1 cellular context compared by ENCODE assay signal in genomic region chr2:86087936-86088850, GRCh38.
TF ChIP-seq lines count a peak whose summit lies in the region.

No MANE protein-coding gene starts in this region.

TF ChIP-seq in GM23338, 12 proteins besides CTCF, POLR2A, EP300 and RAD21 (continued from another document):
- TF ChIP-seq REST (IDR thresholded peaks at IDR 0.05; ENCODE audit: unreplicated experiment) (no peak), ZNF462 (CRISPR knock-in tag; IDR thresholded peaks at IDR 0.05) (no peak), ETS1 (IDR thresholded peaks at IDR 0.05) (no peak), EZH2 (IDR thresholded peaks at IDR 0.05; ENCODE audit: low read depth, unreplicated experiment) (no peak), NANOG (IDR thresholded peaks at IDR 0.05; ENCODE audit: borderline replicate concordance) (no peak), ZNF114 (CRISPR knock-in tag; IDR thresholded peaks at IDR 0.05) (no peak), JUNB (IDR thresholded peaks at IDR 0.05; ENCODE audit: unreplicated experiment) (no peak), CREB1 (CRISPR knock-in tag; IDR thresholded peaks at IDR 0.05; ENCODE audit: low read depth) (no peak), POLR2AphosphoS5 (IDR thresholded peaks at IDR 0.05; ENCODE audit: low read depth) (no peak)
